Comparison of ENCODE assay signal across 13 cellular contexts in the genomic region with DNA sequence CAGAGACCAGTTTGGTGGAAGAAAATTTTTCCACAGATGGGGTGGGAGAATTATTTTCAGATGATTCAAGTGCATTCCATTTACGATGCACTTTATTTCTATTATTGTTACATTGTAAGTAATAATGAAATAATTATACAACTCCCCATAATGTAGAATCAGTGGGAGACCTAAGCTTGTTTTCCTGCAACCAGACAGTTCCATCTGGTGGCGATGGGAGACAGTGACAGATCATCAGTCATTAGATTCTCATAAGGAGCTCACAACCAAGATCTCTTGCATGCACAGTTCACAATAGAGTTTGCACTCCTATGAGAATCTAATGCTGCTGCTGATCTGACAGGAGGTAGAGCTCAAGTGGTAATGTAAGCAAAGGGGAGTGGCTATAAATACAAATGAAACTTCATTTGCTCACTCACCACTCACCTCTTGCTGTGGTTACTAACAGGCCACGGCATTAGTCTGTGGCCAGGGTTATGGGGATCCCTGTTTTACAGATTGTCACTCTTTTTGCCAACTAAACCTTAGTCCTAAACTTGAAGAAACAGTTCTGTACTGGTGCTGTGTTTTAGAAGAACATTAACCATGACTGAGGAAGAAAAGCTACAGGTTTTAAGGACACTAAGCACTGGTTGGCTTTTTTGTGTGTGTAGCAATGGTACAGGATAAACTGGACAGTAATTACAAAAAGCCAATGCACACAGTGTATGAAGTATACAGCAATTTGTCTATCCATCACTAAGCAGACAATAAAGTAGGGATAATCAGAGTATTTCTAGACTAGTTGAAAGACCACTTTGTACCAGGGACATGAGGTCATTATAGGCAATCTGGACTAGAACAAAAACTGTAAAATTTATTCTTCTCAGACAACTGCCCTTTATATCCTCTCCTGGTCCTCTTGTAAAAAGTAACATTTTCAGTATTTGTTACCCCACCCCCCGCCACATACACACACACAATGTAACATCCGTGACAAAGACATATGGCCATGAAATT. TPM values are rescaled to one million over a fixed set of nuclear protein-coding genes. Genes with fewer than 3 reads are reported as not detected.
DNase-seq lines count a peak whose midpoint lies in the region; ATAC-seq and TF ChIP-seq lines count a peak whose summit lies in the region.
"Had no signal": no experiment of that assay in that cellular context is flagged by ENCODE, and none has a peak within 500 bp of the region (broad histone marks: within the 10 kb centered on the region; RNA-seq: fewer than 3 reads in every experiment).

No MANE protein-coding gene starts in this region.

- no peaks in the 10 kb centered on the region for H4K20me1 ChIP-seq in GM23338 (replicated peaks; ENCODE audit: insufficient read depth)

- H3K36me3 ChIP-seq in GM23338 (ENCODE audit: insufficient read depth) (no peaks in the 10 kb centered on the region), left ventricle myocardium inferior (no peaks in the 10 kb centered on the region)
- H3K36me3 ChIP-seq: heart left ventricle had no signal

- intact Hi-C loops in left ventricle myocardium inferior (cut with micrococcal nuclease), result no loop called here

- no peaks in the 10 kb centered on the region for H3K27me3 Mint-ChIP-seq in GM23338 (ENCODE audit: insufficient read depth, low read depth, poor library complexity)

- H3K4me3 ChIP-seq in GM23338 (no peak overlapping the region), fibroblast of villous mesenchyme (ENCODE audit: low read depth, low read length) (no peak overlapping the region), left ventricle myocardium inferior (no peak overlapping the region)
- H3K4me3 ChIP-seq: heart left ventricle had no signal

- H2AFZ ChIP-seq in GM23338, result no peak overlapping the region

- no peaks in the 10 kb centered on the region for H3K9me2 ChIP-seq in GM23338 (ENCODE audit: insufficient read depth)

- no peaks in the 10 kb centered on the region for H3K9me3 Mint-ChIP-seq in GM23338

- no peaks in the 10 kb centered on the region for H3K4me1 Mint-ChIP-seq in GM23338

- no peaks in the 10 kb centered on the region for H3K9me3 ChIP-seq in left ventricle myocardium inferior (replicated peaks)
- H3K9me3 ChIP-seq: heart left ventricle had no signal

- H3K27me3 ChIP-seq in GM23338 (ENCODE audit: insufficient read depth), result no peaks in the 10 kb centered on the region
- H3K27me3 ChIP-seq in left ventricle myocardium inferior (ENCODE audit: low read depth), result no peaks in the 10 kb centered on the region
- H3K27me3 ChIP-seq: heart left ventricle had no signal

- H3K27ac Mint-ChIP-seq in GM23338, result no peak overlapping the region

- no peak overlapping the region for H3K4me2 ChIP-seq in GM23338

- no peaks in the 10 kb centered on the region for H3K79me2 ChIP-seq in GM23338 (replicated peaks; ENCODE audit: insufficient read depth)

- no peaks in the 10 kb centered on the region for H3K4me1 ChIP-seq in GM23338 (ENCODE audit: insufficient read depth)
- H3K4me1 ChIP-seq in left ventricle myocardium inferior, result peaks cover 3% of the 10 kb centered on the region

- no peaks in the 10 kb centered on the region for H3K36me3 Mint-ChIP-seq in GM23338 (ENCODE audit: low read depth)

- H3F3A ChIP-seq in GM23338 (replicated peaks; ENCODE audit: low read depth), result no peaks in the 10 kb centered on the region

- DNase-seq in GM23338 (ENCODE audit: low spot score) (peak; percentile 16), fibroblast of villous mesenchyme (ENCODE audit: low read depth) (no peak), left ventricle myocardium inferior (no peak), AML-193 (lab: John Stamatoyannopoulos, UW) (no peak), NOMO-1 (lab: John Stamatoyannopoulos, UW; ENCODE audit: unreplicated experiment in 2 of 2) (no peak), NCI-H1105 (lab: John Stamatoyannopoulos, UW) (no peak)
- DNase-seq: activated T-cell treated with anti-CD3 and anti-CD28 coated beads, Interleukin-2, amount 50 U/mL, for 48 hours; cerebellar nuclear complex; DMS153; heart left ventricle; NCI-H774 had no signal

- ATAC-seq in GM18868 (IDR thresholded peaks at IDR 0.05; ENCODE audit: unreplicated experiment) (peak; percentile 95), GM23338 (no peak), HG03457 (IDR thresholded peaks at IDR 0.05; ENCODE audit: unreplicated experiment) (peak; percentile 96)
- ATAC-seq: heart left ventricle had no signal

- H3K4me3 Mint-ChIP-seq in GM23338, result no peak overlapping the region

- H3K27ac ChIP-seq in GM23338 (ENCODE audit: low read depth) (no peak overlapping the region), left ventricle myocardium inferior (replicated peaks) (no peak overlapping the region)
- H3K27ac ChIP-seq: heart left ventricle had no signal

- TF ChIP-seq CTCF in GM23338 (conservative IDR thresholded peaks at IDR 0.05; ENCODE audit: low read depth in 2 of 2) (peak; percentile 34 to 45; a peak in 3 of 4 replicates), fibroblast of villous mesenchyme (IDR thresholded peaks at IDR 0.05; ENCODE audit: insufficient read depth, low read depth, low read length) (peak; percentile 10), left ventricle myocardium inferior (IDR thresholded peaks at IDR 0.05; ENCODE audit: borderline replicate concordance) (no peak)

TF ChIP-seq in GM23338, 12 proteins besides CTCF, POLR2A, EP300 and RAD21 (continues in another document):
- TF ChIP-seq JUNB (IDR thresholded peaks at IDR 0.05; ENCODE audit: unreplicated experiment) (no peak), ZNF331 (CRISPR knock-in tag; IDR thresholded peaks at IDR 0.05; ENCODE audit: low read depth) (no peak), POLR2AphosphoS5 (IDR thresholded peaks at IDR 0.05; ENCODE audit: low read depth) (no peak), ETS1 (IDR thresholded peaks at IDR 0.05) (no peak), CREB1 (CRISPR knock-in tag; IDR thresholded peaks at IDR 0.05; ENCODE audit: low read depth) (no peak), EZH2 (IDR thresholded peaks at IDR 0.05; ENCODE audit: low read depth, unreplicated experiment) (no peak), EZH2phosphoT487 (IDR thresholded peaks at IDR 0.05; ENCODE audit: unreplicated experiment) (no peak), NANOG (IDR thresholded peaks at IDR 0.05; ENCODE audit: borderline replicate concordance) (no peak), ZNF114 (CRISPR knock-in tag; IDR thresholded peaks at IDR 0.05) (no peak), STAT1 (IDR thresholded peaks at IDR 0.05; ENCODE audit: unreplicated experiment) (no peak)

RNA-seq across cellular contexts. Expression of gene TMEM232, which starts 9.9 kb away (rescaled TPM):
- total RNA-seq in GM23338 (2014; rRNA removed; shearing (Covaris generic)), result 1.3 and 4.4 TPM in 2 replicates
- 1.8 and 1.9 TPM in 2 replicates for polyA plus RNA-seq in GM23338 (2016; fragmentation: Nextera tagmentation; extraction: Ambion mirVana)
- 1.3 TPM in 2 replicates for total RNA-seq in fibroblast of villous mesenchyme
- total RNA-seq in left ventricle myocardium inferior, result 3.6 TPM

RNA-seq across cellular contexts. Expression of gene SLC25A46, which starts 22.3 kb away (rescaled TPM):
- total RNA-seq in GM23338 (2014; rRNA removed; shearing (Covaris generic)), result 30.3 and 33.1 TPM in 2 replicates
- 12.5 and 14.1 TPM in 2 replicates for polyA plus RNA-seq in GM23338 (2016; fragmentation: Nextera tagmentation; extraction: Ambion mirVana)
- 95.7 and 106 TPM in 2 replicates for total RNA-seq in fibroblast of villous mesenchyme
- 67.9 TPM for total RNA-seq in left ventricle myocardium inferior
